In genomic region chr9:128786681-128787582, GRCh38 we compare ENCODE assay signal across 8 cellular contexts. TPM values are rescaled to one million over a fixed set of nuclear protein-coding genes. Genes with fewer than 3 reads are reported as not detected.
DNase-seq lines count a peak whose midpoint lies in the region; ATAC-seq, FAIRE-seq and TF ChIP-seq lines count a peak whose summit lies in the region.

Gene TBC1D13 (plus strand): TSS chr9:128787253. CDS start chr9:128787354, 101 bp downstream.

- peak; percentile 56 for TF ChIP-seq RAD21 in HepG2 (CRISPR knock-in tag; IDR thresholded peaks at IDR 0.05)

- 16% methylated on average over 28 of the region's 64 CpGs for WGBS in HepG2 (ENCODE audit: low lambda C conversion rate)

- H3K4me2 ChIP-seq in HepG2 (ENCODE audit: low read depth, low read length) = peak within 1 kb of the TSS; percentile 97

- CTCF ChIA-PET in HepG2 (lab: Yijun Ruan, JAX; ENCODE audit: low intra/inter-chr PET ratio, low total read pairs) = interaction anchor here (1.2 kb wide), 1 partner anchor 54 kb away, joined by 4 read pairs; no protein-coding TSS in a partner anchor

- peak; percentile 29; the same call in 1 of the 2 replicates for TF ChIP-seq CTCF in HepG2 (CRISPR knock-in tag; IDR thresholded peaks at IDR 0.05)

- H3K4me1 ChIP-seq in HepG2 (ENCODE audit: insufficient read depth, low read length) = peaks cover 26% of the 10 kb centered on the region

- intact Hi-C loops in HepG2 (cut with micrococcal nuclease; ENCODE audit: unreplicated experiment) = loop anchor here (1.0 kb wide), 2 partner anchors 15 to 54 kb away; no protein-coding TSS in a partner anchor

- H3K79me2 ChIP-seq in HepG2 (ENCODE audit: insufficient read depth, low read length) = no peaks in the 10 kb centered on the region

- peaks cover 8% of the 10 kb centered on the region for H3K9me3 ChIP-seq in HepG2 (ENCODE audit: low read length)

- 0 out of 4 replicates have a peak, but pooled peaks of 1 of the 2 experiments have one; percentile 15 for TF ChIP-seq EP300 in HepG2 (IDR thresholded peaks at IDR 0.05; ENCODE audit: low read depth in 2 of 2, low read length in 2 of 2)
- peak; percentile 68; the same call in 1 of the 2 replicates for TF ChIP-seq EP300 in HepG2 (CRISPR knock-in tag; IDR thresholded peaks at IDR 0.05; ENCODE audit: borderline replicate concordance)

- in situ Hi-C loops in HepG2 (cut with HindIII; ENCODE audit: extremely low pct_ligation_motif_present, low pct_unique_long_range_greater_than_20kb) = no loop called here

- H3K4me3 ChIP-seq in HepG2 (replicated peaks in 1 of 3; ENCODE audit: insufficient read depth in 1 of 3, low read depth in 2 of 3, low read length in 3 of 3) = peak within 1 kb of the TSS; percentile 78 to 94 (median 78)

- peak in 1 of 2 experiments; percentile 74; a peak in 2 of 4 replicates for TF ChIP-seq POLR2A in HepG2 (IDR thresholded peaks at IDR 0.05; ENCODE audit: insufficient read depth in 1 of 2, low read depth in 2 of 2, low read length in 2 of 2)

- peak within 1 kb of the TSS; percentile 52 for H3K27ac ChIP-seq in HepG2 (ENCODE audit: extremely low read length, insufficient read depth, low read length)

- H4K20me1 ChIP-seq in HepG2 (ENCODE audit: insufficient read depth, low read length) = no peaks in the 10 kb centered on the region

- POLR2A ChIA-PET in HepG2 (lab: Yijun Ruan, JAX) = interaction anchor here (1.5 kb wide), 1 partner anchor 15 kb away, joined by 3 read pairs; the partner anchor contains the start of gene ZER1

- no peak for FAIRE-seq in HepG2 (lab: Jason Lieb, UNC)

- H3K27me3 ChIP-seq in HepG2 (ENCODE audit: control insufficient read depth in 1 of 2, insufficient read depth in 2 of 2, low read length in 2 of 2) = no peaks in the 10 kb centered on the region; a peak in 1 of 5 replicates

- peak; percentile 42 to 92 (median 84) for DNase-seq in C1 segment of cervical spinal cord (lab: John Stamatoyannopoulos, UW)
- peak; percentile 90 for DNase-seq in NCI-H82 (lab: John Stamatoyannopoulos, UW)
- peak; percentile 86 for DNase-seq in activated CD4-positive, alpha-beta T cell treated with anti-CD3 and anti-CD28 coated beads, Interleukin-2, amount 50 U/mL, for 4 hours
- peak; percentile 89 for DNase-seq in dermis blood vessel endothelial cell
- DNase-seq in HepG2 (ENCODE audit: low spot score) = peak; percentile 75
- peak; percentile 85 to 89 for DNase-seq in stimulated activated CD4-positive, alpha-beta T cell treated with anti-CD3 and anti-CD28 coated beads, Interleukin-2, amount 100 ng/mL, for 48 hours

- H2AFZ ChIP-seq in HepG2 (ENCODE audit: low read length) = no peak within 1 kb of the TSS

- ATAC-seq in GM19395 (IDR thresholded peaks at IDR 0.05; ENCODE audit: unreplicated experiment) (peak; percentile 89), HG03565 (IDR thresholded peaks at IDR 0.05; ENCODE audit: unreplicated experiment) (peak; percentile 72), HepG2 (peak; percentile 96)

- H3K9ac ChIP-seq in HepG2 (ENCODE audit: insufficient read depth, low read depth, low read length) = peak within 1 kb of the TSS; percentile 82

- no TSS peak for BruUV-seq in HepG2 (replicated peaks; lab: Mats Ljungman, UMichigan)

- peaks cover 8% of the 10 kb centered on the region in 2 experiments for H3K36me3 ChIP-seq in HepG2 (replicated peaks in 1 of 2; ENCODE audit: control insufficient read depth in 1 of 2, insufficient read depth in 2 of 2, low read length in 2 of 2)

TF ChIP-seq in HepG2, 621 proteins besides CTCF, POLR2A, EP300 and RAD21 (continues in another document):
- no peak for TF ChIP-seq ADNP (CRISPR knock-in tag; IDR thresholded peaks at IDR 0.05)
- no peak for TF ChIP-seq GATA4 (IDR thresholded peaks at IDR 0.05; ENCODE audit: borderline replicate concordance, low read depth)
- peak; percentile 94 for TF ChIP-seq ZMYM4 (CRISPR knock-in tag; IDR thresholded peaks at IDR 0.05)
- peak; percentile 80; the same call in 2 of the 3 replicates for TF ChIP-seq MXI1 (IDR thresholded peaks at IDR 0.05; ENCODE audit: borderline replicate concordance, low read depth, low read length)
- 0 out of 2 replicates have a peak, but pooled peaks have one; percentile 36 for TF ChIP-seq NFYB (CRISPR knock-in tag; IDR thresholded peaks at IDR 0.05)
- TF ChIP-seq ATF7 (IDR thresholded peaks at IDR 0.05) = no peak
- peak; percentile 70; the same call in 1 of the 2 replicates for TF ChIP-seq ATF7 (CRISPR knock-in tag; IDR thresholded peaks at IDR 0.05)
- TF ChIP-seq EZH2 (conservative IDR thresholded peaks at IDR 0.05; ENCODE audit: low read depth, low read length) = no peak
- TF ChIP-seq ZNF496 (CRISPR knock-in tag; IDR thresholded peaks at IDR 0.05; ENCODE audit: insufficient replicate concordance) = no peak
- TF ChIP-seq ZNF224 (CRISPR knock-in tag; IDR thresholded peaks at IDR 0.05) = peak; percentile 97
- TF ChIP-seq ZNF557 (CRISPR knock-in tag; IDR thresholded peaks at IDR 0.05) = peak; percentile 64; the same call in 1 of the 2 replicates
- peak; percentile 77 for TF ChIP-seq MED8 (CRISPR knock-in tag; IDR thresholded peaks at IDR 0.05; ENCODE audit: insufficient replicate concordance)
- peak; percentile 93 for TF ChIP-seq ZGPAT (CRISPR knock-in tag; IDR thresholded peaks at IDR 0.05)
- TF ChIP-seq ZBTB2 (CRISPR knock-in tag; IDR thresholded peaks at IDR 0.05; ENCODE audit: low read depth) = peak; percentile 99
- no peak for TF ChIP-seq U2AF1 (optimal IDR thresholded peaks at IDR 0.05; ENCODE audit: low read depth, low read length)
- TF ChIP-seq FOXP4 (CRISPR knock-in tag; IDR thresholded peaks at IDR 0.05) = peak; percentile 75
- TF ChIP-seq CCDC6 (CRISPR knock-in tag; IDR thresholded peaks at IDR 0.05) = peak; percentile 86
- TF ChIP-seq PPARG (CRISPR knock-in tag; conservative IDR thresholded peaks at IDR 0.05) = peak; percentile 70

RNA-seq across cellular contexts. Expression of gene TBC1D13, which starts in this region (rescaled TPM):
- total RNA-seq in dermis blood vessel endothelial cell = 15.3 and 25.5 TPM in 2 replicates
- total RNA-seq in HepG2 (2016; rRNA removed; fragmentation: Illumina TruSeq; extraction: Trizol) = 17.9 and 18.4 TPM in 2 replicates
- 4.5 and 4.6 TPM in 2 replicates for total RNA-seq in HepG2 (2016; cell fraction: cytosol; rRNA removed; fragmentation: Illumina TruSeq; extraction: Trizol; ENCODE audit: low read depth)
- 14.1 and 19.9 TPM in 2 replicates for total RNA-seq in HepG2 (2016; cell fraction: insoluble cytoplasmic fraction; rRNA removed; fragmentation: Illumina TruSeq; extraction: Trizol)
- 16.9 and 17.6 TPM in 2 replicates for total RNA-seq in HepG2 (2016; cell fraction: membrane; rRNA removed; fragmentation: Illumina TruSeq; extraction: Trizol)
- 10.2 and 11.5 TPM in 2 replicates for total RNA-seq in HepG2 (2016; cell fraction: nucleus; rRNA removed; fragmentation: Illumina TruSeq; extraction: Trizol)
- 18.6 and 19.7 TPM in 2 replicates for polyA plus RNA-seq in HepG2 (2011; rRNA removed)
- polyA plus RNA-seq in HepG2 (2011; cell fraction: cytosol; rRNA removed) = 10.4 and 11.9 TPM in 2 replicates
- 17.0 and 19.7 TPM in 2 replicates for polyA plus RNA-seq in HepG2 (2011; cell fraction: nucleus; rRNA removed)
- 12.5 and 15.0 TPM in 2 replicates for polyA plus RNA-seq in HepG2 (2012)
- 4.3 and 4.4 TPM in 2 replicates for polyA plus RNA-seq in HepG2 (2016; cell fraction: cytosol; fragmentation: Illumina TruSeq; extraction: Trizol; ENCODE audit: low read depth)
- 18.1 and 21.0 TPM in 2 replicates for polyA plus RNA-seq in HepG2 (2016; cell fraction: insoluble cytoplasmic fraction; fragmentation: Illumina TruSeq; extraction: Trizol; ENCODE audit: low read depth)
- 14.5 and 15.5 TPM in 2 replicates for polyA plus RNA-seq in HepG2 (2016; cell fraction: membrane; fragmentation: Illumina TruSeq; extraction: Trizol; ENCODE audit: low read depth)
- 20.4 and 21.2 TPM in 2 replicates for polyA plus RNA-seq in HepG2 (2016; cell fraction: nucleus; fragmentation: Illumina TruSeq; extraction: Trizol; ENCODE audit: insufficient read depth, low read depth)
- polyA minus RNA-seq in HepG2 (2011; rRNA and poly(A)+ RNA removed; ENCODE audit: low replicate concordance) = 24.8 and 50.6 TPM in 2 replicates
- polyA minus RNA-seq in HepG2 (2011; cell fraction: cytosol; rRNA and poly(A)+ RNA removed) = 4.6 and 8.1 TPM in 2 replicates
- 7.9 and 9.4 TPM in 2 replicates for polyA minus RNA-seq in HepG2 (2011; cell fraction: nucleus; rRNA and poly(A)+ RNA removed)

Comparison
In these comparisons a context has a peak if more than half of its experiments do, and no peak if none do; other contexts are left out.
1. Peak in every context shown above with its lines: DNase-seq, ATAC-seq, H3K4me3 ChIP-seq and H3K27ac ChIP-seq.